In the genomic region with DNA sequence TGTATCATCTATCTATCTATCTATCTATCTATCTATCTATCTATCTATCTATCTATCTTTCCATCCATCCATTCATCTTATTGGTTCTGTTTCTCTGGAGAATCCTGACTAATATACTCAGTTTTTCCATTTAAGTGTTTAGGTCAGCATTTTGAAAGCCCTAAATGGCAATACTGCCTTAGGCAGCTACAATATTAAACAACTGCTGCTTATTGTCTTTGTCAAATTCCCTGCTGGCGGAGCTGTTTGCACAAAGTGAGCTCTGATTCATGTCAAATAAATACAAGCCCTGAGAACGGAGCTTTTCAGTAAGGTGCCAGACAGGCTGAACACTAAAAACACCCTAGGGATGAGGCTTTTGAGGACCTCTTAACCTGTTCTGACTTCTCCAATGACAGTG, we compare ENCODE assay signal across 20 cellular contexts.
"Had no signal": no experiment of that assay in that cellular context is flagged by ENCODE, and none has a peak within 500 bp of the region (broad histone marks: within the 10 kb centered on the region; RNA-seq: fewer than 3 reads in every experiment).

No MANE protein-coding gene starts in this region.

- H3K36me3 ChIP-seq: esophagus squamous epithelium, stomach, thoracic aorta, transverse colon had no signal

- H3K4me3 Mint-ChIP-seq: naive thymus-derived CD4-positive, alpha-beta T cell; nephron progenitor cell had no signal

- H3K4me1 ChIP-seq: esophagus squamous epithelium, gastroesophageal sphincter, psoas muscle, stomach, transverse colon had no signal

- H3K27ac ChIP-seq: epithelial cell of prostate, esophagus squamous epithelium, gastroesophageal sphincter, psoas muscle, stomach, thoracic aorta, transverse colon had no signal

- H3K27me3 ChIP-seq: gastroesophageal sphincter, transverse colon had no signal

- H3K9me3 ChIP-seq: psoas muscle, thoracic aorta, transverse colon had no signal

- DNase-seq: effector memory CD4-positive, alpha-beta T cell; esophagus squamous epithelium; foreskin fibroblast; glutamatergic neuron; islet precursor cell; mammary epithelial cell; naive thymus-derived CD4-positive, alpha-beta T cell; nephron progenitor cell; psoas muscle; small intestine; stimulated activated CD4-positive, alpha-beta T cell treated with anti-CD3 and anti-CD28 coated beads, Interleukin-12 subunit alpha, Interleukin-12 subunit beta, amount 100 ng/mL, for 4 hours; stimulated activated naive CD4-positive, alpha-beta T cell; stomach; substantia nigra; transverse colon had no signal

- H3K27ac Mint-ChIP-seq: naive thymus-derived CD4-positive, alpha-beta T cell; nephron progenitor cell had no signal

- H3K4me3 ChIP-seq: esophagus squamous epithelium, gastroesophageal sphincter, psoas muscle, stomach, thoracic aorta, transverse colon had no signal

- ATAC-seq: gastroesophageal sphincter; left lobe of liver; naive thymus-derived CD4-positive, alpha-beta T cell; psoas muscle had no signal

- H3K4me1 Mint-ChIP-seq: naive thymus-derived CD4-positive, alpha-beta T cell; nephron progenitor cell had no signal

- FAIRE-seq: endometrium, small intestine had no signal
